Comparison of ENCODE assay signal across 10 cellular contexts in genomic region chr11:128207861-128208321, GRCh38.
DNase-seq lines count a peak whose midpoint lies in the region; ATAC-seq and TF ChIP-seq lines count a peak whose summit lies in the region.
"Had no signal": no experiment of that assay in that cellular context is flagged by ENCODE, and none has a peak within 500 bp of the region (broad histone marks: within the 10 kb centered on the region; RNA-seq: fewer than 3 reads in every experiment).

No MANE protein-coding gene starts in this region.

- no peak overlapping the region for H3K4me3 Mint-ChIP-seq in stimulated activated effector memory CD8-positive, alpha-beta T cell treated with anti-CD3 and anti-CD28 coated beads, Interleukin-12 subunit alpha, Interleukin-12 subunit beta, amount 100 ng/mL, for 72 hours

- H3K36me3 ChIP-seq in left ventricle myocardium inferior, result no peaks in the 10 kb centered on the region

- peak overlapping the region; percentile 61 for H3K27ac ChIP-seq in left ventricle myocardium inferior (replicated peaks)

- peak; percentile 55 for ATAC-seq in stimulated activated effector memory CD8-positive, alpha-beta T cell treated with anti-CD3 and anti-CD28 coated beads, Interleukin-12 subunit alpha, Interleukin-12 subunit beta, amount 100 ng/mL, for 72 hours
- ATAC-seq in GM19023 (IDR thresholded peaks at IDR 0.05; ENCODE audit: unreplicated experiment) (no peak), HG02642 (IDR thresholded peaks at IDR 0.05; ENCODE audit: poor library complexity, unreplicated experiment) (no peak)

- peak; percentile 66 for DNase-seq in HS-27A (ENCODE audit: low read depth)
- peak; percentile 14 for DNase-seq in amniotic stem cell (lab: John Stamatoyannopoulos, UW)
- no peak for DNase-seq in left ventricle myocardium inferior
- DNase-seq in stimulated activated effector memory CD8-positive, alpha-beta T cell treated with anti-CD3 and anti-CD28 coated beads, Interleukin-12 subunit alpha, Interleukin-12 subunit beta, amount 100 ng/mL, for 72 hours (ENCODE audit: low spot score in 2 of 2), result no peak
- no peak for DNase-seq in germinal center (ENCODE audit: low spot score)
- DNase-seq: activated CD8-positive, alpha-beta memory T cell treated with anti-CD3 and anti-CD28 coated beads for 24 hours; NCI-H1694; small intestine had no signal

- H3K4me1 Mint-ChIP-seq in stimulated activated effector memory CD8-positive, alpha-beta T cell treated with anti-CD3 and anti-CD28 coated beads, Interleukin-12 subunit alpha, Interleukin-12 subunit beta, amount 100 ng/mL, for 72 hours, result peaks cover 13% of the 10 kb centered on the region

- no peaks in the 10 kb centered on the region for H3K9me3 ChIP-seq in left ventricle myocardium inferior (replicated peaks)

- intact Hi-C loops in left ventricle myocardium inferior (cut with micrococcal nuclease), result no loop called here

- no peak overlapping the region for H3K4me3 ChIP-seq in left ventricle myocardium inferior

- H3K36me3 Mint-ChIP-seq in stimulated activated effector memory CD8-positive, alpha-beta T cell treated with anti-CD3 and anti-CD28 coated beads, Interleukin-12 subunit alpha, Interleukin-12 subunit beta, amount 100 ng/mL, for 72 hours, result peaks cover 6% of the 10 kb centered on the region

- peaks cover 4% of the 10 kb centered on the region for H3K9me3 Mint-ChIP-seq in stimulated activated effector memory CD8-positive, alpha-beta T cell treated with anti-CD3 and anti-CD28 coated beads, Interleukin-12 subunit alpha, Interleukin-12 subunit beta, amount 100 ng/mL, for 72 hours

- no peaks in the 10 kb centered on the region for H3K27me3 ChIP-seq in left ventricle myocardium inferior (ENCODE audit: low read depth)

- H3K4me1 ChIP-seq in left ventricle myocardium inferior, result peaks cover 36% of the 10 kb centered on the region

- no peak for TF ChIP-seq CTCF in left ventricle myocardium inferior (IDR thresholded peaks at IDR 0.05; ENCODE audit: borderline replicate concordance)

- H3K27ac Mint-ChIP-seq in stimulated activated effector memory CD8-positive, alpha-beta T cell treated with anti-CD3 and anti-CD28 coated beads, Interleukin-12 subunit alpha, Interleukin-12 subunit beta, amount 100 ng/mL, for 72 hours, result no peak overlapping the region

Comparison
In these comparisons a context has a peak if more than half of its experiments do, and no peak if none do; other contexts are left out.
1. DNase-seq: peak in HS-27A (single experiment) and amniotic stem cell (single experiment); none in left ventricle myocardium inferior (single experiment), stimulated activated effector memory CD8-positive, alpha-beta T cell treated with anti-CD3 and anti-CD28 coated beads, Interleukin-12 subunit alpha, Interleukin-12 subunit beta, amount 100 ng/mL, for 72 hours (0 of 2) and germinal center (single experiment).